In the genomic region with DNA sequence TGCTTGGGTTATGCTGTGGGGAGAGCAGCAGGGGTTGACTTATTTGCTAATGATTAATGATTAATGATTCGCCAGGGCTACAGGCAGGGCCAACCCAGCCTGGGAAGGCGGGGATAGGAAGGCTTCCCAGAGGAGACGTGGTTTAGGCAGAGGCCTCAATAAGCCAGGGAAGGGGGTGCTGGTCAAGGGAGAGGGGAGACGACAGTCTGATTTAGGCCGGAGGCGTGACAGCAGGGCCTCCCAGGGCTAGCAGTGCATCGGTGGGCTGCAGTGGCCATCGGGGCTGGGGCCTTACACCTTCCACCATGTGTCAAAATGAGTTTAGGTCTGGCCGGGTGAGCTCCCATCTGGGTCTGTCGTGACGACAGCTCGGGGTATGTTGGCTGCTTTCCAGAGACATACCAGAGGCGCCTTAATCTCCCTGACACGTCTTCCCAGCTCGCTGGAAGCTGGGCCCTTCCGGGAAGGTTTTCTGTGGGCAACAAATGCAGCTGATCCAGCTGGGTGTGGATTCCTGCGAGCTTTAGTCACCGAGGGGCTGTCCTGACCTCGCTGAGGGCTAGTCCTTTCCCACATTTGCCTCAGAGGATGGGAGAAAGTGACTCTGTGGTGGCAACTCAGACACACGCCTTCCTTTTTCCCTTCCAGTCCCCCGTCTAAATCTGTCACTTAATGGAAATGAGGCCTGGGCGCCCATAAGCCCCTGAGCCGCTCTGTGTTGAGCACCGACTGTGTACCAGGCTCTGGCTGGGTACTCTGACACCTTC, we compare ENCODE assay signal across 2 cellular contexts.
TF ChIP-seq lines count a peak whose summit lies in the region.

No MANE protein-coding gene starts in this region.

TF ChIP-seq in Ishikawa, 13 proteins besides CTCF, POLR2A, EP300 and RAD21:
- TF ChIP-seq TEAD4 (IDR thresholded peaks at IDR 0.05), result peak; percentile 39
- TF ChIP-seq CEBPB (IDR thresholded peaks at IDR 0.05), result no peak
- TF ChIP-seq, protein P1, sequence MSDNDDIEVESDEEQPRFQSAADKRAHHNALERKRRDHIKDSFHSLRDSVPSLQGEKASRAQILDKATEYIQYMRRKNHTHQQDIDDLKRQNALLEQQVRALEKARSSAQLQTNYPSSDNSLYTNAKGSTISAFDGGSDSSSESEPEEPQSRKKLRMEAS (IDR thresholded peaks at IDR 0.05), result no peak

TF ChIP-seq in HepG2, 621 proteins besides CTCF, POLR2A, EP300 and RAD21 (continues in another document):
- TF ChIP-seq ZNF713 (CRISPR knock-in tag; IDR thresholded peaks at IDR 0.05), result 0 out of 2 replicates have a peak, but pooled peaks have one; percentile 40
- no peak for TF ChIP-seq NR3C1 (CRISPR knock-in tag; IDR thresholded peaks at IDR 0.05)
- 0 out of 2 replicates have a peak, but pooled peaks have one; percentile 44 for TF ChIP-seq ZFP41 (CRISPR knock-in tag; IDR thresholded peaks at IDR 0.05; ENCODE audit: borderline replicate concordance)
- TF ChIP-seq STAT5B (CRISPR knock-in tag; IDR thresholded peaks at IDR 0.05), result no peak
- TF ChIP-seq, protein P2, sequence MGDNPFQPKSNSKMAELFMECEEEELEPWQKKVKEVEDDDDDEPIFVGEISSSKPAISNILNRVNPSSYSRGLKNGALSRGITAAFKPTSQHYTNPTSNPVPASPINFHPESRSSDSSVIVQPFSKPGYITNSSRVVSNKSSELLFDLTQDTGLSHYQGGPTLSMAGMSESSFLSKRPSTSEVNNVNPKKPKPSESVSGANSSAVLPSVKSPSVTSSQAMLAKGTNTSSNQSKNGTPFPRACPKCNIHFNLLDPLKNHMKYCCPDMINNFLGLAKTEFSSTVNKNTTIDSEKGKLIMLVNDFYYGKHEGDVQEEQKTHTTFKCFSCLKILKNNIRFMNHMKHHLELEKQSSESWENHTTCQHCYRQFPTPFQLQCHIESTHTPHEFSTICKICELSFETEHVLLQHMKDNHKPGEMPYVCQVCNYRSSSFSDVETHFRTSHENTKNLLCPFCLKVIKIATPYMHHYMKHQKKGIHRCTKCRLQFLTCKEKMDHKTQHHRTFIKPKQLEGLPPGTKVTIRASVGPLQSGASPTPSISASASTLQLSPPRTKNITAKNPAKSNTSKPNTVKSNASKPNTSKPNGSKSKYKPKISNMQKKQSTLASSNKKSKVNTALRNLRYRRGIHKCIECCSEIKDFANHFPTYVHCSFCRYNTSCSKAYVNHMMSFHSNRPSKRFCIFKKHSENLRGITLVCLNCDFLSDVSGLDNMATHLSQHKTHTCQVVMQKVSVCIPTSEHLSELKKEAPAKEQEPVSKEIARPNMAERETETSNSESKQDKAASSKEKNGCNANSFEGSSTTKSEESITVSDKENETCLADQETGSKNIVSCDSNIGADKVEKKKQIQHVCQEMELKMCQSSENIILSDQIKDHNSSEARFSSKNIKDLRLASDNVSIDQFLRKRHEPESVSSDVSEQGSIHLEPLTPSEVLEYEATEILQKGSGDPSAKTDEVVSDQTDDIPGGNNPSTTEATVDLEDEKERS (CRISPR knock-in tag; IDR thresholded peaks at IDR 0.05), result peak; percentile 64; the same call in 1 of the 2 replicates
- no peak for TF ChIP-seq ZNF235 (CRISPR knock-in tag; IDR thresholded peaks at IDR 0.05; ENCODE audit: borderline replicate concordance)
- TF ChIP-seq, protein P3, sequence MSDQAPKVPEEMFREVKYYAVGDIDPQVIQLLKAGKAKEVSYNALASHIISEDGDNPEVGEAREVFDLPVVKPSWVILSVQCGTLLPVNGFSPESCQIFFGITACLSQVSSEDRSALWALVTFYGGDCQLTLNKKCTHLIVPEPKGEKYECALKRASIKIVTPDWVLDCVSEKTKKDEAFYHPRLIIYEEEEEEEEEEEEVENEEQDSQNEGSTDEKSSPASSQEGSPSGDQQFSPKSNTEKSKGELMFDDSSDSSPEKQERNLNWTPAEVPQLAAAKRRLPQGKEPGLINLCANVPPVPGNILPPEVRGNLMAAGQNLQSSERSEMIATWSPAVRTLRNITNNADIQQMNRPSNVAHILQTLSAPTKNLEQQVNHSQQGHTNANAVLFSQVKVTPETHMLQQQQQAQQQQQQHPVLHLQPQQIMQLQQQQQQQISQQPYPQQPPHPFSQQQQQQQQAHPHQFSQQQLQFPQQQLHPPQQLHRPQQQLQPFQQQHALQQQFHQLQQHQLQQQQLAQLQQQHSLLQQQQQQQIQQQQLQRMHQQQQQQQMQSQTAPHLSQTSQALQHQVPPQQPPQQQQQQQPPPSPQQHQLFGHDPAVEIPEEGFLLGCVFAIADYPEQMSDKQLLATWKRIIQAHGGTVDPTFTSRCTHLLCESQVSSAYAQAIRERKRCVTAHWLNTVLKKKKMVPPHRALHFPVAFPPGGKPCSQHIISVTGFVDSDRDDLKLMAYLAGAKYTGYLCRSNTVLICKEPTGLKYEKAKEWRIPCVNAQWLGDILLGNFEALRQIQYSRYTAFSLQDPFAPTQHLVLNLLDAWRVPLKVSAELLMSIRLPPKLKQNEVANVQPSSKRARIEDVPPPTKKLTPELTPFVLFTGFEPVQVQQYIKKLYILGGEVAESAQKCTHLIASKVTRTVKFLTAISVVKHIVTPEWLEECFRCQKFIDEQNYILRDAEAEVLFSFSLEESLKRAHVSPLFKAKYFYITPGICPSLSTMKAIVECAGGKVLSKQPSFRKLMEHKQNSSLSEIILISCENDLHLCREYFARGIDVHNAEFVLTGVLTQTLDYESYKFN (CRISPR knock-in tag; conservative IDR thresholded peaks at IDR 0.05), result peak; percentile 89
- no peak for TF ChIP-seq ZNF136 (CRISPR knock-in tag; IDR thresholded peaks at IDR 0.05; ENCODE audit: low read depth)
- TF ChIP-seq, protein P4, sequence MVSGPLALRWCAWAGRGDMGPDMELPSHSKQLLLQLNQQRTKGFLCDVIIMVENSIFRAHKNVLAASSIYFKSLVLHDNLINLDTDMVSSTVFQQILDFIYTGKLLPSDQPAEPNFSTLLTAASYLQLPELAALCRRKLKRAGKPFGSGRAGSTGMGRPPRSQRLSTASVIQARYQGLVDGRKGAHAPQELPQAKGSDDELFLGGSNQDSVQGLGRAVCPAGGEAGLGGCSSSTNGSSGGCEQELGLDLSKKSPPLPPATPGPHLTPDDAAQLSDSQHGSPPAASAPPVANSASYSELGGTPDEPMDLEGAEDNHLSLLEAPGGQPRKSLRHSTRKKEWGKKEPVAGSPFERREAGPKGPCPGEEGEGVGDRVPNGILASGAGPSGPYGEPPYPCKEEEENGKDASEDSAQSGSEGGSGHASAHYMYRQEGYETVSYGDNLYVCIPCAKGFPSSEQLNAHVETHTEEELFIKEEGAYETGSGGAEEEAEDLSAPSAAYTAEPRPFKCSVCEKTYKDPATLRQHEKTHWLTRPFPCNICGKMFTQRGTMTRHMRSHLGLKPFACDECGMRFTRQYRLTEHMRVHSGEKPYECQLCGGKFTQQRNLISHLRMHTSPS (CRISPR knock-in tag; IDR thresholded peaks at IDR 0.05; ENCODE audit: low read depth), result peak; percentile 74
- TF ChIP-seq, protein P5, sequence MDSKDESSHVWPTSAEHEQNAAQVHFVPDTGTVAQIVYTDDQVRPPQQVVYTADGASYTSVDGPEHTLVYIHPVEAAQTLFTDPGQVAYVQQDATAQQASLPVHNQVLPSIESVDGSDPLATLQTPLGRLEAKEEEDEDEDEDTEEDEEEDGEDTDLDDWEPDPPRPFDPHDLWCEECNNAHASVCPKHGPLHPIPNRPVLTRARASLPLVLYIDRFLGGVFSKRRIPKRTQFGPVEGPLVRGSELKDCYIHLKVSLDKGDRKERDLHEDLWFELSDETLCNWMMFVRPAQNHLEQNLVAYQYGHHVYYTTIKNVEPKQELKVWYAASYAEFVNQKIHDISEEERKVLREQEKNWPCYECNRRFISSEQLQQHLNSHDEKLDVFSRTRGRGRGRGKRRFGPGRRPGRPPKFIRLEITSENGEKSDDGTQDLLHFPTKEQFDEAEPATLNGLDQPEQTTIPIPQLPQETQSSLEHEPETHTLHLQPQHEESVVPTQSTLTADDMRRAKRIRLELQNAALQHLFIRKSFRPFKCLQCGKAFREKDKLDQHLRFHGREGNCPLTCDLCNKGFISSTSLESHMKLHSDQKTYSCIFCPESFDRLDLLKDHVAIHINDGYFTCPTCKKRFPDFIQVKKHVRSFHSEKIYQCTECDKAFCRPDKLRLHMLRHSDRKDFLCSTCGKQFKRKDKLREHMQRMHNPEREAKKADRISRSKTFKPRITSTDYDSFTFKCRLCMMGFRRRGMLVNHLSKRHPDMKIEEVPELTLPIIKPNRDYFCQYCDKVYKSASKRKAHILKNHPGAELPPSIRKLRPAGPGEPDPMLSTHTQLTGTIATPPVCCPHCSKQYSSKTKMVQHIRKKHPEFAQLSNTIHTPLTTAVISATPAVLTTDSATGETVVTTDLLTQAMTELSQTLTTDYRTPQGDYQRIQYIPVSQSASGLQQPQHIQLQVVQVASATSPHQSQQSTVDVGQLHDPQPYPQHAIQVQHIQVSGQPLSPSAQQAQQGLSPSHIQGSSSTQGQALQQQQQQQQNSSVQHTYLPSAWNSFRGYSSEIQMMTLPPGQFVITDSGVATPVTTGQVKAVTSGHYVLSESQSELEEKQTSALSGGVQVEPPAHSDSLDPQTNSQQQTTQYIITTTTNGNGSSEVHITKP (CRISPR knock-in tag; IDR thresholded peaks at IDR 0.05; ENCODE audit: low read depth), result peak; percentile 70
- TF ChIP-seq, protein P6, sequence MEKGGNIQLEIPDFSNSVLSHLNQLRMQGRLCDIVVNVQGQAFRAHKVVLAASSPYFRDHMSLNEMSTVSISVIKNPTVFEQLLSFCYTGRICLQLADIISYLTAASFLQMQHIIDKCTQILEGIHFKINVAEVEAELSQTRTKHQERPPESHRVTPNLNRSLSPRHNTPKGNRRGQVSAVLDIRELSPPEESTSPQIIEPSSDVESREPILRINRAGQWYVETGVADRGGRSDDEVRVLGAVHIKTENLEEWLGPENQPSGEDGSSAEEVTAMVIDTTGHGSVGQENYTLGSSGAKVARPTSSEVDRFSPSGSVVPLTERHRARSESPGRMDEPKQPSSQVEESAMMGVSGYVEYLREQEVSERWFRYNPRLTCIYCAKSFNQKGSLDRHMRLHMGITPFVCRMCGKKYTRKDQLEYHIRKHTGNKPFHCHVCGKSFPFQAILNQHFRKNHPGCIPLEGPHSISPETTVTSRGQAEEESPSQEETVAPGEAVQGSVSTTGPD (CRISPR knock-in tag; IDR thresholded peaks at IDR 0.05), result peak; percentile 78
- peak; percentile 28; the same call in 1 of the 2 replicates for TF ChIP-seq HOXD1 (CRISPR knock-in tag; IDR thresholded peaks at IDR 0.05)
- peak; percentile 68 for TF ChIP-seq HDAC1 (CRISPR knock-in tag; IDR thresholded peaks at IDR 0.05)
- TF ChIP-seq, protein P7, sequence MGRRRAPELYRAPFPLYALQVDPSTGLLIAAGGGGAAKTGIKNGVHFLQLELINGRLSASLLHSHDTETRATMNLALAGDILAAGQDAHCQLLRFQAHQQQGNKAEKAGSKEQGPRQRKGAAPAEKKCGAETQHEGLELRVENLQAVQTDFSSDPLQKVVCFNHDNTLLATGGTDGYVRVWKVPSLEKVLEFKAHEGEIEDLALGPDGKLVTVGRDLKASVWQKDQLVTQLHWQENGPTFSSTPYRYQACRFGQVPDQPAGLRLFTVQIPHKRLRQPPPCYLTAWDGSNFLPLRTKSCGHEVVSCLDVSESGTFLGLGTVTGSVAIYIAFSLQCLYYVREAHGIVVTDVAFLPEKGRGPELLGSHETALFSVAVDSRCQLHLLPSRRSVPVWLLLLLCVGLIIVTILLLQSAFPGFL (CRISPR knock-in tag; IDR thresholded peaks at IDR 0.05), result no peak
- TF ChIP-seq POLR2G (IDR thresholded peaks at IDR 0.05; ENCODE audit: low read depth, low read length), result peak; percentile 85
- TF ChIP-seq ZNF441 (CRISPR knock-in tag; IDR thresholded peaks at IDR 0.05; ENCODE audit: borderline replicate concordance), result no peak
- no peak for TF ChIP-seq ATF1 (CRISPR knock-in tag; IDR thresholded peaks at IDR 0.05)
- TF ChIP-seq ONECUT2 (CRISPR knock-in tag; IDR thresholded peaks at IDR 0.05), result no peak
- TF ChIP-seq RXRA (CRISPR knock-in tag; IDR thresholded peaks at IDR 0.05), result peak; percentile 42
- no peak for TF ChIP-seq HES4 (CRISPR knock-in tag; IDR thresholded peaks at IDR 0.05; ENCODE audit: borderline replicate concordance)
- TF ChIP-seq BORCS8-MEF2B (CRISPR knock-in tag; IDR thresholded peaks at IDR 0.05), result peak; percentile 57; the same call in 1 of the 2 replicates
- TF ChIP-seq ZNF460 (CRISPR knock-in tag; IDR thresholded peaks at IDR 0.05; ENCODE audit: borderline replicate concordance), result no peak
- TF ChIP-seq, protein P8, sequence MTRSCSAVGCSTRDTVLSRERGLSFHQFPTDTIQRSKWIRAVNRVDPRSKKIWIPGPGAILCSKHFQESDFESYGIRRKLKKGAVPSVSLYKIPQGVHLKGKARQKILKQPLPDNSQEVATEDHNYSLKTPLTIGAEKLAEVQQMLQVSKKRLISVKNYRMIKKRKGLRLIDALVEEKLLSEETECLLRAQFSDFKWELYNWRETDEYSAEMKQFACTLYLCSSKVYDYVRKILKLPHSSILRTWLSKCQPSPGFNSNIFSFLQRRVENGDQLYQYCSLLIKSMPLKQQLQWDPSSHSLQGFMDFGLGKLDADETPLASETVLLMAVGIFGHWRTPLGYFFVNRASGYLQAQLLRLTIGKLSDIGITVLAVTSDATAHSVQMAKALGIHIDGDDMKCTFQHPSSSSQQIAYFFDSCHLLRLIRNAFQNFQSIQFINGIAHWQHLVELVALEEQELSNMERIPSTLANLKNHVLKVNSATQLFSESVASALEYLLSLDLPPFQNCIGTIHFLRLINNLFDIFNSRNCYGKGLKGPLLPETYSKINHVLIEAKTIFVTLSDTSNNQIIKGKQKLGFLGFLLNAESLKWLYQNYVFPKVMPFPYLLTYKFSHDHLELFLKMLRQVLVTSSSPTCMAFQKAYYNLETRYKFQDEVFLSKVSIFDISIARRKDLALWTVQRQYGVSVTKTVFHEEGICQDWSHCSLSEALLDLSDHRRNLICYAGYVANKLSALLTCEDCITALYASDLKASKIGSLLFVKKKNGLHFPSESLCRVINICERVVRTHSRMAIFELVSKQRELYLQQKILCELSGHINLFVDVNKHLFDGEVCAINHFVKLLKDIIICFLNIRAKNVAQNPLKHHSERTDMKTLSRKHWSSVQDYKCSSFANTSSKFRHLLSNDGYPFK (CRISPR knock-in tag; IDR thresholded peaks at IDR 0.05; ENCODE audit: borderline replicate concordance), result peak; percentile 64; the same call in 1 of the 2 replicates
- peak; percentile 90; the same call in 1 of the 2 replicates for TF ChIP-seq REPIN1 (CRISPR knock-in tag; IDR thresholded peaks at IDR 0.05; ENCODE audit: borderline replicate concordance, low read depth)
- peak; percentile 68 for TF ChIP-seq ZFP36 (IDR thresholded peaks at IDR 0.05; ENCODE audit: borderline replicate concordance, low read depth, low read length, partially characterized antibody)
- peak; percentile 54; the same call in 1 of the 2 replicates for TF ChIP-seq KDM3A (CRISPR knock-in tag; IDR thresholded peaks at IDR 0.05; ENCODE audit: low read depth)
- TF ChIP-seq MED1 (CRISPR knock-in tag; IDR thresholded peaks at IDR 0.05), result peak; percentile 77
- no peak for TF ChIP-seq HOXA9 (CRISPR knock-in tag; IDR thresholded peaks at IDR 0.05; ENCODE audit: borderline replicate concordance)
- TF ChIP-seq ZSCAN31 (CRISPR knock-in tag; IDR thresholded peaks at IDR 0.05; ENCODE audit: low read depth), result peak; percentile 82
- peak; percentile 96 for TF ChIP-seq ZFX (CRISPR knock-in tag; IDR thresholded peaks at IDR 0.05; ENCODE audit: low read depth)
- no peak for TF ChIP-seq PAF1 (CRISPR knock-in tag; IDR thresholded peaks at IDR 0.05)
- no peak for TF ChIP-seq GTF2F1 (IDR thresholded peaks at IDR 0.05; ENCODE audit: low read length)
- TF ChIP-seq TEAD3 (CRISPR knock-in tag; optimal IDR thresholded peaks at IDR 0.05; ENCODE audit: borderline replicate concordance), result peak; percentile 90
- 0 out of 2 replicates have a peak, but pooled peaks have one; percentile 39 for TF ChIP-seq ZNF564 (CRISPR knock-in tag; IDR thresholded peaks at IDR 0.05)
- TF ChIP-seq U2AF1 (optimal IDR thresholded peaks at IDR 0.05; ENCODE audit: low read depth, low read length), result no peak
- TF ChIP-seq RBFOX2 (IDR thresholded peaks at IDR 0.05; ENCODE audit: low read depth, low read length), result peak; percentile 50
- TF ChIP-seq KMT2A (CRISPR knock-in tag; IDR thresholded peaks at IDR 0.05), result peak; percentile 54
- no peak for TF ChIP-seq ZNF251 (CRISPR knock-in tag; IDR thresholded peaks at IDR 0.05)
- peak; percentile 50 for TF ChIP-seq PHF20 (CRISPR knock-in tag; IDR thresholded peaks at IDR 0.05)
- peak; percentile 35; the same call in 1 of the 2 replicates for TF ChIP-seq FOXJ3 (CRISPR knock-in tag; IDR thresholded peaks at IDR 0.05; ENCODE audit: borderline replicate concordance)
